ENCODE assay signal across 8 cellular contexts in genomic region chr6:105994522-105995402, GRCh38.
DNase-seq lines count a peak whose midpoint lies in the region; ATAC-seq and TF ChIP-seq lines count a peak whose summit lies in the region.

No MANE protein-coding gene starts in this region.

- no peak for ATAC-seq in GM19035 (IDR thresholded peaks at IDR 0.05; ENCODE audit: unreplicated experiment)

- peak overlapping the region; percentile 38 for H3K27ac Mint-ChIP-seq in activated naive CD4-positive, alpha-beta T cell treated with anti-CD3 and anti-CD28 coated beads for 36 hours

- TF ChIP-seq CTCF in osteoblast (IDR thresholded peaks at IDR 0.05; ENCODE audit: extremely low read depth, low read depth, low read length) (no peak), vagina (IDR thresholded peaks at IDR 0.05) (no peak)

- H3K36me3 Mint-ChIP-seq in activated naive CD4-positive, alpha-beta T cell treated with anti-CD3 and anti-CD28 coated beads for 36 hours (ENCODE audit: low read depth): no peaks in the 10 kb centered on the region

- H3K4me1 ChIP-seq in osteoblast (ENCODE audit: insufficient read depth, low read length) (peaks cover 12% of the 10 kb centered on the region), vagina (peaks cover 7% of the 10 kb centered on the region)

- H3K27ac ChIP-seq in osteoblast (ENCODE audit: low read depth, low read length) (peak overlapping the region; percentile 81), vagina (peak overlapping the region; percentile 92)

- H3K79me2 ChIP-seq in osteoblast (ENCODE audit: insufficient read depth, low read length): no peaks in the 10 kb centered on the region

- H3K27me3 ChIP-seq in osteoblast (ENCODE audit: insufficient read depth, low read length) (no peaks in the 10 kb centered on the region), vagina (no peaks in the 10 kb centered on the region)

- intact Hi-C loops in activated naive CD4-positive, alpha-beta T cell treated with anti-CD3 and anti-CD28 coated beads for 36 hours (cut with micrococcal nuclease): loop anchor here (2.0 to 5.0 kb wide), 4 partner anchors 202 to 502 kb away; partner anchors contain the start of gene ATG5
- intact Hi-C loops in vagina (cut with DNase I): no loop called here

- H3K4me3 ChIP-seq in osteoblast (ENCODE audit: insufficient read depth, low read length) (peak overlapping the region; percentile 81), vagina (peak overlapping the region; percentile 59 to 81)

- peaks cover 68% of the 10 kb centered on the region for H3K27me3 Mint-ChIP-seq in activated naive CD4-positive, alpha-beta T cell treated with anti-CD3 and anti-CD28 coated beads for 36 hours (ENCODE audit: low read depth)

- no peaks in the 10 kb centered on the region for H4K20me1 ChIP-seq in osteoblast (ENCODE audit: insufficient read depth, low read length)

- DNase-seq in AG08396 (ENCODE audit: low spot score) (peak; percentile 81), GOT3 (lab: John Stamatoyannopoulos, UW) (peak; percentile 49), RPMI7951 (ENCODE audit: low read depth) (peak; percentile 87), germinal center (ENCODE audit: low spot score) (peak; percentile 29), osteoblast (ENCODE audit: insufficient read length, low spot score, missing footprints) (peak; percentile 91), vagina (ENCODE audit: extremely low spot score in 2 of 2) (no peak)
- DNase-seq in activated naive CD4-positive, alpha-beta T cell treated with anti-CD3 and anti-CD28 coated beads for 36 hours: peak; percentile 68

- H3K4me1 Mint-ChIP-seq in activated naive CD4-positive, alpha-beta T cell treated with anti-CD3 and anti-CD28 coated beads for 36 hours (ENCODE audit: low read depth): peaks cover 22% of the 10 kb centered on the region

- peak in 1 of 2 donors; percentile 37 for TF ChIP-seq POLR2A in vagina (IDR thresholded peaks at IDR 0.05)

- H3K4me2 ChIP-seq in osteoblast (ENCODE audit: insufficient read depth, low read length): peak overlapping the region; percentile 90

- H3K9me3 ChIP-seq in osteoblast (ENCODE audit: low read depth, low read length): no peaks in the 10 kb centered on the region
- H3K9me3 ChIP-seq in vagina: no peaks in the 10 kb centered on the region

- H2AFZ ChIP-seq in osteoblast (ENCODE audit: low read length): peak overlapping the region; percentile 94

- H3K36me3 ChIP-seq in osteoblast (ENCODE audit: insufficient read depth, low read length) (no peaks in the 10 kb centered on the region), vagina (no peaks in the 10 kb centered on the region)

- peak overlapping the region; percentile 77 for H3K4me3 Mint-ChIP-seq in activated naive CD4-positive, alpha-beta T cell treated with anti-CD3 and anti-CD28 coated beads for 36 hours

- CTCF ChIA-PET in activated naive CD4-positive, alpha-beta T cell treated with anti-CD3 and anti-CD28 coated beads for 36 hours (lab: Charles Lee): interaction anchor here (0.6 to 4.3 kb wide), 8 partner anchors 12 to 347 kb away, joined by 3 to 21 read pairs (median 3); no protein-coding TSS in a partner anchor

- no peaks in the 10 kb centered on the region for H3K9me3 Mint-ChIP-seq in activated naive CD4-positive, alpha-beta T cell treated with anti-CD3 and anti-CD28 coated beads for 36 hours

Comparison
In these comparisons a context has a peak if more than half of its experiments do, and no peak if none do; other contexts are left out.
1. DNase-seq: peak in AG08396 (single experiment), GOT3 (single experiment), RPMI7951 (single experiment), activated naive CD4-positive, alpha-beta T cell treated with anti-CD3 and anti-CD28 coated beads for 36 hours (single experiment), germinal center (single experiment) and osteoblast (single experiment); none in vagina (0 of 2).